ENCODE assay signal across 9 cellular contexts in the genomic region with DNA sequence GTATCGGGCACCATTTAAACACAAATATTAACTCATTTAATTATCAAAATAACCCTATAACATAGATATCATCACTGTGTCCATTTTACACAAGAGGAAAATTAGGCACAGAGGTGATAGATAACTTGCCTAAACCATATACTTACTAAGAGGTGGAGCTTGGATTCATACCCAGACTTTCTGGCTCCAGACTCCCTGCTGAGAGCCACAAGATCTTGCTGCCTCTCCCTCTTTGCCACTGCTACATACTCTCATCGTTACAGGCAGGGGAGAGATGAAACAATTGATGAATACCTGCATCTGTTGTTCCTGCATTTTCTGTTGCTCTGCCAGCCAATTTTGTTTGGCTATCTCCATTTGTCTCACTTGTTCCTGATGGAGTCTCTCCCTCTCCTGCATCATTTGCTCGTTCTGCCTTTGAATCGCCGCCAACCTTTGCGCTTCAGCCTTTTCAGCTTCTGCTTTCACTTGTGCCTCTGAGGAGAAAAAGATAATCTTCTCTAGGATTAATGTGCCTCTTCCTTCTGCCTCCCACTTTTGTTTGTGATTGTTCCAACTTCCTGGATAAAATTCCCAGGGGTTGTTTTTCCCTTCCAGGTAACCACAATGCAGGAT. TPM values are rescaled to one million over a fixed set of nuclear protein-coding genes. Genes with fewer than 3 reads are reported as not detected.
A peak's percentile ranks its signal among the peaks of the same experiment; 100 is the strongest.
DNase-seq lines count a peak whose midpoint lies in the region; ATAC-seq and TF ChIP-seq lines count a peak whose summit lies in the region.
"Had no signal": no experiment of that assay in that cellular context is flagged by ENCODE, and none has a peak within 500 bp of the region (broad histone marks: within the 10 kb centered on the region; RNA-seq: fewer than 3 reads in every experiment).

No MANE protein-coding gene starts in this region.

- intact Hi-C loops in activated CD8-positive, alpha-beta T cell treated with anti-CD3 and anti-CD28 coated beads for 36 hours (cut with micrococcal nuclease) = no loop called here

- CTCF ChIA-PET in activated CD8-positive, alpha-beta T cell treated with anti-CD3 and anti-CD28 coated beads for 36 hours (lab: Charles Lee) = interaction anchor here (5.1 kb wide), 1 partner anchor 96 kb away, joined by 30 read pairs; no protein-coding TSS in a partner anchor

- H3K4me3 Mint-ChIP-seq in activated CD8-positive, alpha-beta T cell treated with anti-CD3 and anti-CD28 coated beads for 36 hours = peak overlapping the region; percentile 2

- peaks cover 78% of the 10 kb centered on the region for H3K36me3 Mint-ChIP-seq in activated CD8-positive, alpha-beta T cell treated with anti-CD3 and anti-CD28 coated beads for 36 hours (ENCODE audit: low read depth)

- H3K27ac Mint-ChIP-seq in activated CD8-positive, alpha-beta T cell treated with anti-CD3 and anti-CD28 coated beads for 36 hours = peak overlapping the region; percentile 67

- ATAC-seq in activated CD8-positive, alpha-beta T cell treated with anti-CD3 and anti-CD28 coated beads for 36 hours = no peak
- ATAC-seq in HG02938 (IDR thresholded peaks at IDR 0.05; ENCODE audit: unreplicated experiment) = no peak
- ATAC-seq in GM18873 (IDR thresholded peaks at IDR 0.05; ENCODE audit: low FRiP score, unreplicated experiment) = no peak

- no peak overlapping the region for H3K4me3 ChIP-seq in H7 (ENCODE audit: insufficient read depth, low read depth, low read length)

- H3K27me3 Mint-ChIP-seq in activated CD8-positive, alpha-beta T cell treated with anti-CD3 and anti-CD28 coated beads for 36 hours = no peaks in the 10 kb centered on the region

- H3K27me3 ChIP-seq in H7 (ENCODE audit: control insufficient read depth, insufficient read depth, low read length) = no peaks in the 10 kb centered on the region
- H3K27me3 ChIP-seq: tibial nerve had no signal

- peaks cover 7% of the 10 kb centered on the region for H3K9me3 Mint-ChIP-seq in activated CD8-positive, alpha-beta T cell treated with anti-CD3 and anti-CD28 coated beads for 36 hours

- H3K4me1 Mint-ChIP-seq in activated CD8-positive, alpha-beta T cell treated with anti-CD3 and anti-CD28 coated beads for 36 hours (ENCODE audit: low read depth) = peaks cover 78% of the 10 kb centered on the region

- DNase-seq in A172 (ENCODE audit: low spot score) (peak; percentile 40), H7 (peak; percentile 26), kidney tubule cell (ENCODE audit: low spot score) (peak; percentile 1), putamen (ENCODE audit: low spot score) (no peak)
- DNase-seq in activated CD8-positive, alpha-beta T cell treated with anti-CD3 and anti-CD28 coated beads for 36 hours = no peak
- DNase-seq in effector CD8-positive, alpha-beta T cell (lab: John Stamatoyannopoulos, UW) = no peak

- no peak for TF ChIP-seq CTCF in activated CD8-positive, alpha-beta T cell treated with anti-CD3 and anti-CD28 coated beads for 36 hours (IDR thresholded peaks at IDR 0.05)

- POLR2A ChIA-PET in activated CD8-positive, alpha-beta T cell treated with anti-CD3 and anti-CD28 coated beads for 36 hours (lab: Charles Lee) = interaction anchor here (0.6 to 4.9 kb wide), 6 partner anchors 11 to 241 kb away, joined by 3 to 37 read pairs (median 4); a partner anchor contains a TSS

- H3K36me3 ChIP-seq in H7 (replicated peaks; ENCODE audit: control insufficient read depth, insufficient read depth, low read length) = no peaks in the 10 kb centered on the region
- H3K36me3 ChIP-seq: tibial nerve had no signal

RNA-seq across cellular contexts. Expression of a gene that starts 10.6 kb away (rescaled TPM):
- total RNA-seq in A172 (2014; rRNA removed; shearing (Covaris generic)) = 0.07 TPM in 1 of 2 replicates, not detected in the other
- not detected in 2 replicates for total RNA-seq in H7 (2014; rRNA removed; shearing (Covaris generic))
- 100 to 1,000 TPM; 163 to 174 TPM for total RNA-seq in activated CD8-positive, alpha-beta T cell treated with anti-CD3 and anti-CD28 coated beads for 36 hours

Comparison
In these comparisons a context has a peak if more than half of its experiments do, and no peak if none do; other contexts are left out.
1. DNase-seq: peak in A172 (single experiment), H7 (single experiment) and kidney tubule cell (single experiment); none in activated CD8-positive, alpha-beta T cell treated with anti-CD3 and anti-CD28 coated beads for 36 hours (single experiment), effector CD8-positive, alpha-beta T cell (single experiment) and putamen (single experiment).
2. RNA of a gene that starts 10.6 kb away (total RNA-seq): 163 to 174 TPM in activated CD8-positive, alpha-beta T cell treated with anti-CD3 and anti-CD28 coated beads for 36 hours; 0.07 TPM in A172 and not detected in H7; every median in the first group is over 100 times any median in the second.